16 cellular contexts compared by ENCODE assay signal in genomic region chr5:139575313-139575646, GRCh38. TPM values are rescaled to one million over a fixed set of nuclear protein-coding genes. Genes with fewer than 3 reads are reported as not detected.
DNase-seq lines count a peak whose midpoint lies in the region; ATAC-seq, FAIRE-seq and TF ChIP-seq lines count a peak whose summit lies in the region.
"Had no signal": no experiment of that assay in that cellular context is flagged by ENCODE, and none has a peak within 500 bp of the region (broad histone marks: within the 10 kb centered on the region; RNA-seq: fewer than 3 reads in every experiment).

No MANE protein-coding gene starts in this region.

- H3K9ac ChIP-seq in SU-DHL-6 (ENCODE audit: low read length) (peak overlapping the region; percentile 18), kidney (ENCODE audit: low read length in 2 of 2) (no peak overlapping the region)

- H3K27ac ChIP-seq in SU-DHL-6 (ENCODE audit: low read depth, low read length), result peak overlapping the region; percentile 38
- H3K27ac ChIP-seq in effector memory CD4-positive, alpha-beta T cell (ENCODE audit: insufficient read depth, low read length, poor library complexity, severe bottlenecking), result peak overlapping the region; percentile 34
- no peak overlapping the region for H3K27ac ChIP-seq in kidney (ENCODE audit: low read depth in 2 of 2, low read length in 2 of 2)
- H3K27ac ChIP-seq: left ventricle myocardium inferior, prostate gland, stomach had no signal

- H3K27me3 ChIP-seq in SU-DHL-6 (ENCODE audit: low read length), result no peaks in the 10 kb centered on the region
- no peaks in the 10 kb centered on the region for H3K27me3 ChIP-seq in effector memory CD4-positive, alpha-beta T cell (replicated peaks; ENCODE audit: control insufficient read depth, insufficient read depth, low read length, poor library complexity, severe bottlenecking)
- H3K27me3 ChIP-seq: spleen, stomach had no signal

- no peak for DNase-seq in stimulated activated naive CD8-positive, alpha-beta T cell treated with anti-CD3 and anti-CD28 coated beads, Interleukin-15, Interleukin-2, amounts not matched to agents 100 U/mL and 50 U/mL, for 24 hours
- DNase-seq in effector memory CD4-positive, alpha-beta T cell, result no peak
- DNase-seq in globus pallidus (ENCODE audit: low spot score) (no peak), glomerular visceral epithelial cell (ENCODE audit: extremely low spot score) (no peak), kidney (no peak), HuH-7.5 (ENCODE audit: low spot score) (no peak)
- DNase-seq: activated CD8-positive, alpha-beta memory T cell treated with anti-CD3 and anti-CD28 coated beads, Interleukin-2, amount 50 U/mL, for 48 hours; KG1; left ventricle myocardium inferior; NCI-H1436 treated with DMSO at 0.1 percent for 48 hours; NCI-H446 treated with DMSO at 0.1 percent for 48 hours; spleen; stomach had no signal

- H3K4me1 Mint-ChIP-seq in stimulated activated naive CD8-positive, alpha-beta T cell treated with anti-CD3 and anti-CD28 coated beads, Interleukin-15, Interleukin-2, amounts not matched to agents 100 ng/mL and 50 ng/mL, for 24 hours (ENCODE audit: low read depth), result peaks cover 81% of the 10 kb centered on the region

- H3K4me2 ChIP-seq in SU-DHL-6 (ENCODE audit: low read depth, low read length, poor library complexity, severe bottlenecking), result peak overlapping the region; percentile 51

- H3K9me2 ChIP-seq in SU-DHL-6 (replicated peaks; ENCODE audit: insufficient read depth, low read length), result no peaks in the 10 kb centered on the region

- no peak for ATAC-seq in stimulated activated naive CD8-positive, alpha-beta T cell treated with anti-CD3 and anti-CD28 coated beads, Interleukin-15, Interleukin-2, amounts not matched to agents 100 U/mL and 50 U/mL, for 24 hours

- peaks cover 22% of the 10 kb centered on the region for H3F3A ChIP-seq in SU-DHL-6 (ENCODE audit: insufficient read depth)

- intact Hi-C loops in kidney (cut with DNase I), result no loop called here

- H3K27ac Mint-ChIP-seq in stimulated activated naive CD8-positive, alpha-beta T cell treated with anti-CD3 and anti-CD28 coated beads, Interleukin-15, Interleukin-2, amounts not matched to agents 100 ng/mL and 50 ng/mL, for 24 hours, result peak overlapping the region; percentile 79

- peaks cover 38% of the 10 kb centered on the region for H3K36me3 Mint-ChIP-seq in stimulated activated naive CD8-positive, alpha-beta T cell treated with anti-CD3 and anti-CD28 coated beads, Interleukin-15, Interleukin-2, amounts not matched to agents 100 ng/mL and 50 ng/mL, for 24 hours (ENCODE audit: low read depth)

- no peaks in the 10 kb centered on the region for H3K27me3 Mint-ChIP-seq in stimulated activated naive CD8-positive, alpha-beta T cell treated with anti-CD3 and anti-CD28 coated beads, Interleukin-15, Interleukin-2, amounts not matched to agents 100 ng/mL and 50 ng/mL, for 24 hours

- 0 out of 2 replicates have a peak, but pooled peaks cover 4% of the 10 kb centered on the region for H3K36me3 ChIP-seq in SU-DHL-6 (ENCODE audit: low read length)
- H3K36me3 ChIP-seq in effector memory CD4-positive, alpha-beta T cell (ENCODE audit: control insufficient read depth, insufficient read depth, low read length), result no peaks in the 10 kb centered on the region
- H3K36me3 ChIP-seq in kidney (ENCODE audit: control insufficient read depth in 1 of 2, insufficient read depth in 2 of 2, low read length in 2 of 2), result no peaks in the 10 kb centered on the region
- H3K36me3 ChIP-seq: prostate gland had no signal

- H3K79me2 ChIP-seq in SU-DHL-6 (ENCODE audit: insufficient read depth, low read length), result peaks cover 94% of the 10 kb centered on the region

- H3K4me3 Mint-ChIP-seq in stimulated activated naive CD8-positive, alpha-beta T cell treated with anti-CD3 and anti-CD28 coated beads, Interleukin-15, Interleukin-2, amounts not matched to agents 100 ng/mL and 50 ng/mL, for 24 hours, result peak overlapping the region; percentile 36

- peaks cover 13% of the 10 kb centered on the region for H4K20me1 ChIP-seq in SU-DHL-6 (ENCODE audit: low read depth, low read length)

- no peaks in the 10 kb centered on the region for H3K9me3 ChIP-seq in SU-DHL-6 (ENCODE audit: insufficient read depth, low read length)
- no peaks in the 10 kb centered on the region for H3K9me3 ChIP-seq in effector memory CD4-positive, alpha-beta T cell (ENCODE audit: control insufficient read depth, low read length)
- no peaks in the 10 kb centered on the region for H3K9me3 ChIP-seq in kidney (ENCODE audit: control insufficient read depth in 1 of 2, low read length in 2 of 2)
- H3K9me3 ChIP-seq: left ventricle myocardium inferior, prostate gland, spleen, stomach had no signal

- FAIRE-seq in kidney (lab: Jason Lieb, UNC), result no peak

- H3K4me3 ChIP-seq in SU-DHL-6 (ENCODE audit: insufficient read depth, low read length, poor library complexity, severe bottlenecking) (no peak overlapping the region), kidney (ENCODE audit: low read length in 2 of 2) (no peak overlapping the region)
- H3K4me3 ChIP-seq in effector memory CD4-positive, alpha-beta T cell (ENCODE audit: insufficient read depth, low read depth, low read length, poor library complexity, severe bottlenecking), result no peak overlapping the region
- H3K4me3 ChIP-seq: left ventricle myocardium inferior, prostate gland, spleen, stomach had no signal

- peaks cover 40% of the 10 kb centered on the region for H3K4me1 ChIP-seq in effector memory CD4-positive, alpha-beta T cell (ENCODE audit: control insufficient read depth, insufficient read depth, low read length, poor library complexity, severe bottlenecking)
- H3K4me1 ChIP-seq in kidney (ENCODE audit: control insufficient read depth in 1 of 2, insufficient read depth in 1 of 2, low read depth in 1 of 2, low read length in 2 of 2), result peaks cover 13 to 15% of the 10 kb centered on the region in 2 donors
- H3K4me1 ChIP-seq: prostate gland had no signal

- no peaks in the 10 kb centered on the region for H3K9me3 Mint-ChIP-seq in stimulated activated naive CD8-positive, alpha-beta T cell treated with anti-CD3 and anti-CD28 coated beads, Interleukin-15, Interleukin-2, amounts not matched to agents 100 ng/mL and 50 ng/mL, for 24 hours

- TF ChIP-seq CTCF in SU-DHL-6 (IDR thresholded peaks at IDR 0.05; ENCODE audit: insufficient read depth, low read length, poor library complexity, severe bottlenecking) (no peak), kidney (IDR thresholded peaks at IDR 0.05; ENCODE audit: borderline replicate concordance, extremely low read depth, insufficient read depth) (no peak)

- H2AFZ ChIP-seq in SU-DHL-6 (ENCODE audit: low read depth, low read length, severe bottlenecking), result no peak overlapping the region

RNA-seq across cellular contexts. Expression of gene UBE2D2, which starts 14.1 kb away (rescaled TPM):
- 131 TPM for total RNA-seq in kidney
- polyA plus RNA-seq in kidney (ENCODE audit: insufficient read depth, low read depth, low replicate concordance), result 118 TPM

Comparison
In these comparisons a context has a peak if more than half of its experiments do, and no peak if none do; other contexts are left out.
1. H3K27ac ChIP-seq: peak in SU-DHL-6 (single experiment) and effector memory CD4-positive, alpha-beta T cell (single experiment); none in kidney (0 of 2).